In genomic region chr1:18829671-18830070, GRCh38 we compare ENCODE assay signal across 42 cellular contexts. TPM values are rescaled to one million over a fixed set of nuclear protein-coding genes. Genes with fewer than 3 reads are reported as not detected.
"Had no signal": no experiment of that assay in that cellular context is flagged by ENCODE, and none has a peak within 500 bp of the region (broad histone marks: within the 10 kb centered on the region; RNA-seq: fewer than 3 reads in every experiment).

No MANE protein-coding gene starts in this region.

- H3K27ac ChIP-seq: adrenal gland, body of pancreas, brain microvascular endothelial cell, breast epithelium, cardiac muscle cell, VCaP had no signal

- H3K4me1 Mint-ChIP-seq: activated B cell treated with CpG ODN at 0.5 μM for 24 hours; activated CD4-positive, alpha-beta T cell treated with anti-CD3 and anti-CD28 coated beads, Interleukin-2, amount 10 ng/mL, durations not matched to agents 24 days and 14 days; activated naive CD8-positive, alpha-beta T cell treated with anti-CD3 and anti-CD28 coated beads for 36 hours; activated T-helper 17 cell treated with anti-CD3 and anti-CD28 coated beads, Interleukin-2, amount 50 U/mL, for 72 hours; central memory CD8-positive, alpha-beta T cell had no signal

- H3K36me3 Mint-ChIP-seq: activated CD4-positive, alpha-beta memory T cell treated with anti-CD3 and anti-CD28 coated beads for 36 hours; activated naive CD4-positive, alpha-beta T cell treated with anti-CD3 and anti-CD28 coated beads, Interleukin-2, amount 50 U/mL, for 72 hours; activated naive CD8-positive, alpha-beta T cell treated with anti-CD3 and anti-CD28 coated beads for 36 hours had no signal

- H3K9me3 Mint-ChIP-seq: activated CD4-positive, alpha-beta T cell treated with anti-CD3 and anti-CD28 coated beads, Interleukin-2, amount 10 ng/mL, durations not matched to agents 24 days and 14 days; activated naive CD8-positive, alpha-beta T cell treated with anti-CD3 and anti-CD28 coated beads for 36 hours; activated T-cell treated with anti-CD3 and anti-CD28 coated beads, Interleukin-2, amount 50 U/mL, for 4 hours; activated T-helper 17 cell treated with anti-CD3 and anti-CD28 coated beads, Interleukin-2, amount 50 U/mL, for 72 hours; central memory CD8-positive, alpha-beta T cell; T-helper 2 cell treated with Interferon-gamma antibody and Interleukin-4, amounts not matched to agents 5 μg/mL and 100 μg/mL, for 36 hours had no signal

- H3K27me3 ChIP-seq: adrenal gland, body of pancreas had no signal

- H3K9me3 ChIP-seq: adrenal gland had no signal

- H3K36me3 ChIP-seq: adrenal gland, brain microvascular endothelial cell, breast epithelium, cardiac muscle cell had no signal

- ATAC-seq: activated CD8-positive, alpha-beta T cell treated with anti-CD3 and anti-CD28 coated beads for 36 hours; activated naive CD4-positive, alpha-beta T cell treated with anti-CD3 and anti-CD28 coated beads, Interleukin-2, amount 50 U/mL, for 72 hours; activated T-cell treated with anti-CD3 and anti-CD28 coated beads, Interleukin-2, amount 50 U/mL, for 4 hours; activated T-cell treated with anti-CD3 and anti-CD28 coated beads, Interleukin-2, amount 50 U/mL, for 72 hours; activated T-helper 17 cell treated with anti-CD3 and anti-CD28 coated beads, Interleukin-2, amount 50 U/mL, for 72 hours; body of pancreas had no signal

- FAIRE-seq: astrocyte, TTC549 had no signal

- H3K4me1 ChIP-seq: adrenal gland, body of pancreas, breast epithelium had no signal

- H3K27ac Mint-ChIP-seq: activated B cell treated with CpG ODN at 0.5 μM for 24 hours; activated CD4-positive, alpha-beta memory T cell treated with anti-CD3 and anti-CD28 coated beads for 36 hours; activated CD4-positive, alpha-beta T cell treated with anti-CD3 and anti-CD28 coated beads, Interleukin-2, amount 10 ng/mL, durations not matched to agents 24 days and 14 days; activated CD8-positive, alpha-beta T cell treated with anti-CD3 and anti-CD28 coated beads for 36 hours; activated naive CD4-positive, alpha-beta T cell treated with anti-CD3 and anti-CD28 coated beads for 36 hours; activated naive CD4-positive, alpha-beta T cell treated with anti-CD3 and anti-CD28 coated beads, Interleukin-2, amount 50 U/mL, for 72 hours; activated naive CD8-positive, alpha-beta T cell treated with anti-CD3 and anti-CD28 coated beads for 36 hours; activated T-cell treated with anti-CD3 and anti-CD28 coated beads, Interleukin-2, amount 50 U/mL, for 72 hours; activated T-helper 1 cell treated with anti-CD3 and anti-CD28 coated beads, Interleukin-12 subunit alpha, Interleukin-12 subunit beta, Interleukin-2, Interleukin-4 antibody, amounts not matched to agents 30 ng/mL and 10 ng/mL and 1 ng/mL, durations not matched to agents 14 hours and 24 hours and 36 hours; activated T-helper 17 cell treated with anti-CD3 and anti-CD28 coated beads, Interleukin-2, amount 50 U/mL, for 72 hours; T-helper 1 cell treated with Interleukin-12 subunit alpha and Interleukin-12 subunit beta and Interleukin-4 antibody, amounts not matched to agents 30 μg/mL and 1 μg/mL, for 36 hours; T-helper 2 cell treated with Interferon-gamma antibody and Interleukin-4, amounts not matched to agents 5 μg/mL and 100 μg/mL, for 36 hours had no signal

- H3K4me3 ChIP-seq: adrenal gland, body of pancreas, breast epithelium, cardiac muscle cell had no signal

- H3K4me3 Mint-ChIP-seq: activated B cell treated with CpG ODN at 0.5 μM for 24 hours; activated CD4-positive, alpha-beta memory T cell treated with anti-CD3 and anti-CD28 coated beads for 36 hours; activated CD4-positive, alpha-beta T cell treated with anti-CD3 and anti-CD28 coated beads, Interleukin-2, amount 10 ng/mL, durations not matched to agents 24 days and 14 days; activated CD8-positive, alpha-beta T cell treated with anti-CD3 and anti-CD28 coated beads for 36 hours; activated naive CD4-positive, alpha-beta T cell treated with anti-CD3 and anti-CD28 coated beads for 36 hours; activated naive CD8-positive, alpha-beta T cell treated with anti-CD3 and anti-CD28 coated beads for 36 hours; activated T-cell treated with anti-CD3 and anti-CD28 coated beads, Interleukin-2, amount 50 U/mL, for 4 hours; activated T-cell treated with anti-CD3 and anti-CD28 coated beads, Interleukin-2, amount 50 U/mL, for 72 hours; activated T-helper 1 cell treated with anti-CD3 and anti-CD28 coated beads, Interleukin-12 subunit alpha, Interleukin-12 subunit beta, Interleukin-2, Interleukin-4 antibody, amounts not matched to agents 30 ng/mL and 10 ng/mL and 1 ng/mL, durations not matched to agents 14 hours and 24 hours and 36 hours; activated T-helper 17 cell treated with anti-CD3 and anti-CD28 coated beads, Interleukin-2, amount 50 U/mL, for 72 hours; central memory CD8-positive, alpha-beta T cell; T-helper 1 cell treated with Interleukin-12 subunit alpha and Interleukin-12 subunit beta and Interleukin-4 antibody, amounts not matched to agents 30 μg/mL and 1 μg/mL, for 36 hours; T-helper 2 cell treated with Interferon-gamma antibody and Interleukin-4, amounts not matched to agents 5 μg/mL and 100 μg/mL, for 36 hours had no signal

- H3K27me3 Mint-ChIP-seq: central memory CD8-positive, alpha-beta T cell had no signal

- DNase-seq: activated B cell treated with CpG ODN at 0.5 μM for 24 hours; activated CD4-positive, alpha-beta memory T cell treated with anti-CD3 and anti-CD28 coated beads for 36 hours; activated CD4-positive, alpha-beta T cell treated with anti-CD3 and anti-CD28 coated beads for 4 hours; activated CD4-positive, alpha-beta T cell treated with anti-CD3 and anti-CD28 coated beads, Interleukin-2, amount 10 ng/mL, durations not matched to agents 24 days and 14 days; activated CD4-positive, alpha-beta T cell treated with anti-CD3 and anti-CD28 coated beads, Interleukin-2, amount 50 U/mL, for 1 hour; activated CD4-positive, alpha-beta T cell treated with anti-CD3 and anti-CD28 coated beads, Interleukin-2, amount 50 U/mL, for 4 hours; activated CD4-positive, CD25-positive, alpha-beta regulatory T cell treated with anti-CD3 and anti-CD28 coated beads, Interleukin-2, amount 50 U/mL, for 72 hours; activated CD8-positive, alpha-beta memory T cell treated with anti-CD3 and anti-CD28 coated beads, Interleukin-2, amount 50 U/mL, for 4 hours; activated CD8-positive, alpha-beta T cell treated with anti-CD3 and anti-CD28 coated beads for 36 hours; activated effector memory CD4-positive, alpha-beta T cell treated with anti-CD3 and anti-CD28 coated beads, Interleukin-2, amount 50 U/mL, for 16 hours; activated gamma-delta T cell treated with Interleukin-2 at 50 U/mL for 16 hours; activated naive CD4-positive, alpha-beta T cell; activated naive CD4-positive, alpha-beta T cell treated with anti-CD3 and anti-CD28 coated beads for 36 hours; activated naive CD4-positive, alpha-beta T cell treated with anti-CD3 and anti-CD28 coated beads, Interleukin-2, amount 50 U/mL, for 16 hours; activated naive CD8-positive, alpha-beta T cell treated with anti-CD3 and anti-CD28 coated beads for 36 hours; activated T-cell treated with anti-CD3 and anti-CD28 coated beads for 4 hours; activated T-cell treated with anti-CD3 and anti-CD28 coated beads, Interleukin-2, amount 50 U/mL, for 1 hour; activated T-cell treated with anti-CD3 and anti-CD28 coated beads, Interleukin-2, amount 50 U/mL, for 4 hours; activated T-cell treated with anti-CD3 and anti-CD28 coated beads, Interleukin-2, amount 50 U/mL, for 72 hours; adrenal gland; amniotic stem cell; aorta; body of pancreas; brain microvascular endothelial cell; caudate nucleus; cerebellar nuclear complex; T-helper 1 cell; T-helper 2 cell; T-helper 9 cell had no signal

RNA-seq across cellular contexts. Expression of gene TAS1R2, which starts 29.8 kb away (rescaled TPM):
- total RNA-seq: activated B cell treated with CpG ODN at 0.5 μM for 24 hours; activated CD4-positive, alpha-beta memory T cell treated with anti-CD3 and anti-CD28 coated beads for 36 hours; activated CD4-positive, alpha-beta T cell treated with anti-CD3 and anti-CD28 coated beads, Interleukin-2, amount 10 ng/mL, durations not matched to agents 24 days and 14 days; activated CD8-positive, alpha-beta memory T cell treated with anti-CD3 and anti-CD28 coated beads for 36 hours; activated CD8-positive, alpha-beta T cell treated with anti-CD3 and anti-CD28 coated beads for 36 hours; activated naive CD4-positive, alpha-beta T cell treated with anti-CD3 and anti-CD28 coated beads for 36 hours; activated naive CD4-positive, alpha-beta T cell treated with anti-CD3 and anti-CD28 coated beads, Interleukin-2, amount 50 U/mL, for 72 hours; activated naive CD8-positive, alpha-beta T cell treated with anti-CD3 and anti-CD28 coated beads for 36 hours; activated T-cell treated with anti-CD3 and anti-CD28 coated beads, Interleukin-2, amount 50 U/mL, for 4 hours; activated T-cell treated with anti-CD3 and anti-CD28 coated beads, Interleukin-2, amount 50 U/mL, for 72 hours; activated T-helper 1 cell treated with anti-CD3 and anti-CD28 coated beads, Interleukin-12 subunit alpha, Interleukin-12 subunit beta, Interleukin-2, Interleukin-4 antibody, amounts not matched to agents 30 ng/mL and 10 ng/mL and 1 ng/mL, durations not matched to agents 14 hours and 24 hours and 36 hours; activated T-helper 17 cell treated with anti-CD3 and anti-CD28 coated beads, Interleukin-2, amount 50 U/mL, for 72 hours; adrenal gland; aorta; astrocyte; body of pancreas; breast epithelium; cardiac muscle cell; chondrocyte had no signal
- polyA plus RNA-seq: adrenal gland, aorta, cardiac muscle cell had no signal
